Comparison of ENCODE assay signal across 8 cellular contexts in genomic region chr22:41780714-41781507, GRCh38. TPM values are rescaled to one million over a fixed set of nuclear protein-coding genes. Genes with fewer than 3 reads are reported as not detected.
A peak's percentile ranks its signal among the peaks of the same experiment; 100 is the strongest.
DNase-seq lines count a peak whose midpoint lies in the region; ATAC-seq lines count a peak whose summit lies in the region.

No MANE protein-coding gene starts in this region.

- peak; percentile 87 for ATAC-seq in GM18517 (IDR thresholded peaks at IDR 0.05; ENCODE audit: unreplicated experiment)
- peak; percentile 84 for ATAC-seq in HG02938 (IDR thresholded peaks at IDR 0.05; ENCODE audit: unreplicated experiment)
- peak; percentile 54 for ATAC-seq in left lobe of liver

- DNase-seq in SIG-M5 (lab: John Stamatoyannopoulos, UW) = peak; percentile 72
- DNase-seq in activated naive CD4-positive, alpha-beta T cell treated with Interleukin-2 at 50 U/mL for 16 hours = peak; percentile 87
- no peak for DNase-seq in left lobe of liver (ENCODE audit: low spot score)
- DNase-seq in stimulated activated CD8-positive, alpha-beta memory T cell treated with anti-CD3 and anti-CD28 coated beads, Interleukin-12 subunit alpha, Interleukin-12 subunit beta, amount 100 ng/mL, for 24 hours (ENCODE audit: extremely low read depth) = peak; percentile 77
- no peak for DNase-seq in DMS 273 (lab: John Stamatoyannopoulos, UW; ENCODE audit: unreplicated experiment)
- no peak for DNase-seq in SW 1271 (lab: John Stamatoyannopoulos, UW)

RNA-seq across cellular contexts. Expression of gene CCDC134, which starts 19.6 kb away (rescaled TPM):
- total RNA-seq in left lobe of liver = 5.1 TPM

RNA-seq across cellular contexts. Expression of gene SREBF2, which starts 52.0 kb away (rescaled TPM):
- total RNA-seq in left lobe of liver = 30.4 TPM

Comparison
In these comparisons a context has a peak if more than half of its experiments do, and no peak if none do; other contexts are left out.
1. DNase-seq: peak in SIG-M5 (single experiment), activated naive CD4-positive, alpha-beta T cell treated with Interleukin-2 at 50 U/mL for 16 hours (single experiment) and stimulated activated CD8-positive, alpha-beta memory T cell treated with anti-CD3 and anti-CD28 coated beads, Interleukin-12 subunit alpha, Interleukin-12 subunit beta, amount 100 ng/mL, for 24 hours (single experiment); none in left lobe of liver (single experiment), DMS 273 (single experiment) and SW 1271 (0 of 2).
2. Peak in every context shown above with its lines, with median percentiles within 50 percentile points of each other: ATAC-seq.